ENCODE assay signal across 8 cellular contexts in the genomic region with DNA sequence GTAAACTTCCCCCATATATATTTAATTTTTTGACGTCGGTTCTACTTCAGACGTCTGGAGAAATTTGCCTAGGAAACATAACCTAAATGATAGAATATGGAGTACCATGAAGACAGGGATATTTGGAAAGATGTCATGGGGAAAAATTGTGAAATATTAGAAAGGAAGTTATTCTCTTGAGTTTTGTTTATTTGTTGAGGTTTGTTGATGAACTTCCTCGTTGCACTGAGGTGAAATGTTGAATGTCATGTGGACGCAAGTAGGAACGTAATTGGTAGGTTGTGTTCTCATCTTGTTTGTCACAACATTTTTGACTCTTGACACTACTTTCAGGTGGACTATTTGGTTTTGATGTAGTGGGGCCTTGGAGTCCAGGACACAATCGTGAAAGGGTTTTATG. TPM values are rescaled to one million over a fixed set of nuclear protein-coding genes. Genes with fewer than 3 reads are reported as not detected.
A peak's percentile ranks its signal among the peaks of the same experiment; 100 is the strongest.
DNase-seq lines count a peak whose midpoint lies in the region; ATAC-seq and TF ChIP-seq lines count a peak whose summit lies in the region.

No MANE protein-coding gene starts in this region.

- peaks cover 57% of the 10 kb centered on the region for H3K79me2 ChIP-seq in PC-9 (ENCODE audit: low read depth)
- H3K79me2 ChIP-seq in parathyroid adenoma: peaks cover 12% of the 10 kb centered on the region

- H3K9me3 ChIP-seq in PC-9 (ENCODE audit: insufficient read depth, low read depth) (no peaks in the 10 kb centered on the region), esophagus muscularis mucosa (no peaks in the 10 kb centered on the region), parathyroid adenoma (ENCODE audit: control insufficient read depth, low read length) (no peaks in the 10 kb centered on the region)

- H3K9ac ChIP-seq in parathyroid adenoma: no peak overlapping the region

- no peak for ATAC-seq in HG03521 (IDR thresholded peaks at IDR 0.05; ENCODE audit: unreplicated experiment)

- H3K4me3 ChIP-seq in GM12875 (ENCODE audit: low read depth, low read length) (peak overlapping the region; percentile 94), PC-9 (peak overlapping the region; percentile 68), esophagus muscularis mucosa (peak overlapping the region; percentile 75 to 97 (median 94)), parathyroid adenoma (ENCODE audit: low read depth, low read length) (peak overlapping the region; percentile 67)

- H3K4me1 ChIP-seq in PC-9 (replicated peaks; ENCODE audit: insufficient read depth) (peaks cover 57% of the 10 kb centered on the region), esophagus muscularis mucosa (peaks cover 25 to 64% (median 49%) of the 10 kb centered on the region in 4 donors), parathyroid adenoma (peaks cover 6% of the 10 kb centered on the region)

- no peak for TF ChIP-seq POLR2A in esophagus muscularis mucosa (IDR thresholded peaks at IDR 0.05; ENCODE audit: low read depth)

- H3K36me3 ChIP-seq in PC-9 (ENCODE audit: low read depth) (no peaks in the 10 kb centered on the region), esophagus muscularis mucosa (no peaks in the 10 kb centered on the region), parathyroid adenoma (ENCODE audit: control insufficient read depth, insufficient read depth, low read length) (no peaks in the 10 kb centered on the region)

- CTCF ChIA-PET in PC-9 (lab: Charles Lee): no interaction called here

- no peaks in the 10 kb centered on the region for H4K20me1 ChIP-seq in PC-9 (ENCODE audit: insufficient read depth)

- DNase-seq in PC-9 (peak in 1 of 2 experiments; percentile 83), esophagus muscularis mucosa (ENCODE audit: extremely low spot score) (no peak), NCI-H1930 (lab: John Stamatoyannopoulos, UW) (no peak), inferior parietal cortex (ENCODE audit: extremely low spot score) (no peak)
- no peak for DNase-seq in stimulated activated CD4-positive, alpha-beta T cell treated with anti-CD3 and anti-CD28 coated beads, Interleukin-2, amount 100 ng/mL, for 24 hours

- no peaks in the 10 kb centered on the region for H3K9me2 ChIP-seq in PC-9 (ENCODE audit: insufficient read depth)

- TSS peak; percentile 53 for BruUV-seq in PC-9 (replicated peaks; lab: Mats Ljungman, UMichigan)

- peaks cover 27% of the 10 kb centered on the region for H3F3A ChIP-seq in PC-9 (ENCODE audit: insufficient read depth, low read depth)

- peak overlapping the region; percentile 99 for H3K4me2 ChIP-seq in PC-9
- peak overlapping the region; percentile 76 for H3K4me2 ChIP-seq in parathyroid adenoma (ENCODE audit: low read length)

- H3K27ac ChIP-seq in PC-9 (peak overlapping the region; percentile 88), esophagus muscularis mucosa (replicated peaks in 1 of 4) (no peak overlapping the region), parathyroid adenoma (no peak overlapping the region)

- POLR2A ChIA-PET in PC-9 (lab: Charles Lee; ENCODE audit: unreplicated experiment): no interaction called here

- H3K27me3 ChIP-seq in PC-9 (ENCODE audit: insufficient read depth, low read depth) (no peaks in the 10 kb centered on the region), esophagus muscularis mucosa (no peaks in the 10 kb centered on the region), parathyroid adenoma (ENCODE audit: control insufficient read depth, insufficient read depth, low read length) (no peaks in the 10 kb centered on the region)

- WGBS in esophagus muscularis mucosa: 69% methylated on average over 7 of the region's 7 CpGs

- TF ChIP-seq CTCF in GM12875 (IDR thresholded peaks at IDR 0.05; ENCODE audit: borderline replicate concordance, insufficient read depth, low read depth, low read length): no peak
- TF ChIP-seq CTCF in PC-9 (conservative IDR thresholded peaks at IDR 0.05): no peak
- TF ChIP-seq CTCF in esophagus muscularis mucosa (IDR thresholded peaks at IDR 0.05): no peak
- TF ChIP-seq CTCF in parathyroid adenoma (IDR thresholded peaks at IDR 0.05): no peak

- no peak for TF ChIP-seq EP300 in esophagus muscularis mucosa (IDR thresholded peaks at IDR 0.05)

- intact Hi-C loops in PC-9 (cut with micrococcal nuclease; ENCODE audit: unreplicated experiment) (loop anchor here (5.0 kb wide), 3 partner anchors 165 to 505 kb away; no protein-coding TSS in a partner anchor), esophagus muscularis mucosa (cut with DNase I) (no loop called here)

- H2AFZ ChIP-seq in PC-9 (no peak overlapping the region), parathyroid adenoma (peak overlapping the region; percentile 98)

RNA-seq across cellular contexts. Expression of a gene that starts 1.3 kb away (rescaled TPM):
- total RNA-seq in PC-9 (2021) (16.1 and 19.9 TPM in 2 replicates), esophagus muscularis mucosa (10 to 100 TPM; 22.3 to 40.3 (median 31.4) TPM)
